In genomic region chr10:43421201-43421507, GRCh38 we compare ENCODE assay signal across 8 cellular contexts. TPM values are rescaled to one million over a fixed set of nuclear protein-coding genes. Genes with fewer than 3 reads are reported as not detected.
A peak's percentile ranks its signal among the peaks of the same experiment; 100 is the strongest.
DNase-seq lines count a peak whose midpoint lies in the region; ATAC-seq and TF ChIP-seq lines count a peak whose summit lies in the region.
"Had no signal": no experiment of that assay in that cellular context is flagged by ENCODE, and none has a peak within 500 bp of the region (broad histone marks: within the 10 kb centered on the region; RNA-seq: fewer than 3 reads in every experiment).

No MANE protein-coding gene starts in this region.

- peaks cover 30 to 44% of the 10 kb centered on the region in 2 experiments for H3K4me1 ChIP-seq in HCT116 (ENCODE audit: control insufficient read depth in 1 of 2, insufficient read depth in 2 of 2, low read length in 2 of 2)
- no peaks in the 10 kb centered on the region for H3K4me1 ChIP-seq in iPS DF 6.9 (ENCODE audit: control insufficient read depth, insufficient read depth, low read length)

- TSS peak; percentile 86 for BruUV-seq in HCT116 (replicated peaks; lab: Mats Ljungman, UMichigan)

- H3K79me2 ChIP-seq in HCT116 (ENCODE audit: insufficient read depth, low read length): no peaks in the 10 kb centered on the region

- H3K36me3 ChIP-seq in HCT116 (ENCODE audit: control insufficient read depth in 1 of 2, insufficient read depth in 2 of 2, low read length in 2 of 2) (no peaks in the 10 kb centered on the region), iPS DF 6.9 (ENCODE audit: control insufficient read depth, insufficient read depth, low read length) (no peaks in the 10 kb centered on the region)

- ATAC-seq in HCT116 (peak; percentile 13; the same call in 1 of the 2 replicates), HG03460 (IDR thresholded peaks at IDR 0.05; ENCODE audit: unreplicated experiment) (no peak), HG02798 (IDR thresholded peaks at IDR 0.05; ENCODE audit: poor library complexity, unreplicated experiment) (no peak)
- ATAC-seq in stimulated activated naive CD8-positive, alpha-beta T cell treated with anti-CD3 and anti-CD28 coated beads, Interleukin-15, amount 100 ng/mL, for 72 hours: no peak

- H3K9me3 ChIP-seq in HCT116 (ENCODE audit: control insufficient read depth in 1 of 2, insufficient read depth in 1 of 2, low read depth in 1 of 2, low read length in 2 of 2): no peaks in the 10 kb centered on the region
- H3K9me3 ChIP-seq in iPS DF 6.9 (ENCODE audit: control insufficient read depth, insufficient read depth, low read length): no peaks in the 10 kb centered on the region

- TF ChIP-seq POLR2A in HCT116 (IDR thresholded peaks at IDR 0.05; ENCODE audit: borderline replicate concordance, extremely low read depth, insufficient read depth, insufficient read length): no peak

- H3K9me3 Mint-ChIP-seq in activated CD4-positive, alpha-beta memory T cell treated with anti-CD3 and anti-CD28 coated beads, Interleukin-2, amount 10 ng/mL, durations not matched to agents 7 days and 5 days: no peaks in the 10 kb centered on the region
- peaks cover 0 to 7% of the 10 kb centered on the region in 2 donors for H3K9me3 Mint-ChIP-seq in stimulated activated naive CD8-positive, alpha-beta T cell treated with anti-CD3 and anti-CD28 coated beads, Interleukin-15, amount 100 ng/mL, for 72 hours

- no peaks in the 10 kb centered on the region for H3K9me2 ChIP-seq in HCT116 (ENCODE audit: insufficient read depth)

- DNase-seq in HCT116 (ENCODE audit: low read depth, low spot score) (no peak), iPS DF 6.9 (ENCODE audit: low read depth, low spot score) (no peak), AML-193 (lab: John Stamatoyannopoulos, UW) (no peak)
- DNase-seq in activated CD4-positive, alpha-beta memory T cell treated with anti-CD3 and anti-CD28 coated beads, Interleukin-2, amount 10 ng/mL, durations not matched to agents 7 days and 5 days: no peak
- DNase-seq in stimulated activated naive CD8-positive, alpha-beta T cell treated with anti-CD3 and anti-CD28 coated beads, Interleukin-15, amount 100 ng/mL, for 72 hours: no peak

- no CpG with 5 or more reads among the region's 4 CpGs for WGBS in iPS DF 6.9 (ENCODE audit: insufficient coverage, insufficient read length)

- H3K27me3 Mint-ChIP-seq in activated CD4-positive, alpha-beta memory T cell treated with anti-CD3 and anti-CD28 coated beads, Interleukin-2, amount 10 ng/mL, durations not matched to agents 7 days and 5 days: no peaks in the 10 kb centered on the region
- H3K27me3 Mint-ChIP-seq in stimulated activated naive CD8-positive, alpha-beta T cell treated with anti-CD3 and anti-CD28 coated beads, Interleukin-15, amount 100 ng/mL, for 72 hours: no peaks in the 10 kb centered on the region

- peak overlapping the region; percentile 76 for H3K4me2 ChIP-seq in HCT116 (ENCODE audit: low read length)

- no peak for TF ChIP-seq CTCF in HCT116 (IDR thresholded peaks at IDR 0.05 in 2 of 3, conservative IDR thresholded peaks at IDR 0.05 in 1 of 3; ENCODE audit: borderline replicate concordance in 1 of 3, insufficient read depth in 1 of 3, low read depth in 2 of 3, low read length in 2 of 3)

- no peak overlapping the region for H2AFZ ChIP-seq in HCT116 (ENCODE audit: low read depth, low read length, poor library complexity, severe bottlenecking)

- H3K4me1 Mint-ChIP-seq in activated CD4-positive, alpha-beta memory T cell treated with anti-CD3 and anti-CD28 coated beads, Interleukin-2, amount 10 ng/mL, durations not matched to agents 7 days and 5 days: peaks cover 50% of the 10 kb centered on the region
- H3K4me1 Mint-ChIP-seq in stimulated activated naive CD8-positive, alpha-beta T cell treated with anti-CD3 and anti-CD28 coated beads, Interleukin-15, amount 100 ng/mL, for 72 hours: peaks cover 59% of the 10 kb centered on the region

- H3K9ac ChIP-seq in HCT116 (ENCODE audit: low read length): peak overlapping the region; percentile 69

- intact Hi-C loops in HCT116 (cut with micrococcal nuclease): no loop called here

- H3K36me3 Mint-ChIP-seq in activated CD4-positive, alpha-beta memory T cell treated with anti-CD3 and anti-CD28 coated beads, Interleukin-2, amount 10 ng/mL, durations not matched to agents 7 days and 5 days (ENCODE audit: low read depth): peaks cover 3% of the 10 kb centered on the region

- no peak for TF ChIP-seq RAD21 in HCT116 (IDR thresholded peaks at IDR 0.05; ENCODE audit: low read depth)

- POLR2A ChIA-PET in HCT116 (lab: Charles Lee): interaction anchor here (1.0 to 1.2 kb wide), 2 partner anchors 15 to 16 kb away, joined by 3 to 4 read pairs; partner anchors contain the start of gene ZNF487
- POLR2A ChIA-PET in activated CD4-positive, alpha-beta memory T cell treated with anti-CD3 and anti-CD28 coated beads, Interleukin-2, amount 10 ng/mL, durations not matched to agents 7 days and 5 days (lab: Charles Lee): interaction anchor here (1.1 to 5.3 kb wide), 11 partner anchors 11 to 283 kb away, joined by 3 to 197 read pairs (median 8); partner anchors contain the start of genes CSGALNACT2, HNRNPF and ZNF487

- peak overlapping the region; percentile 99 for H3K27ac Mint-ChIP-seq in activated CD4-positive, alpha-beta memory T cell treated with anti-CD3 and anti-CD28 coated beads, Interleukin-2, amount 10 ng/mL, durations not matched to agents 7 days and 5 days
- H3K27ac Mint-ChIP-seq in stimulated activated naive CD8-positive, alpha-beta T cell treated with anti-CD3 and anti-CD28 coated beads, Interleukin-15, amount 100 ng/mL, for 72 hours: peak overlapping the region; percentile 99 to 100

- H3K4me3 ChIP-seq in HCT116 (replicated peaks in 1 of 2; ENCODE audit: low read depth in 1 of 2, low read length in 2 of 2): peak overlapping the region; percentile 41 to 55
- H3K4me3 ChIP-seq in iPS DF 6.9 (ENCODE audit: low read length): peak overlapping the region; percentile 23; the same call in 1 of the 2 replicates

- CTCF ChIA-PET in HCT116 (lab: Charles Lee): no interaction called here
- CTCF ChIA-PET in activated CD4-positive, alpha-beta memory T cell treated with anti-CD3 and anti-CD28 coated beads, Interleukin-2, amount 10 ng/mL, durations not matched to agents 7 days and 5 days (lab: Charles Lee): interaction anchor here (0.8 to 3.1 kb wide), 3 partner anchors 12 to 65 kb away, joined by 3 to 8 read pairs (median 4); no protein-coding TSS in a partner anchor

- H3K27me3 ChIP-seq in HCT116 (ENCODE audit: insufficient read depth, low read length) (no peaks in the 10 kb centered on the region), iPS DF 6.9 (ENCODE audit: control insufficient read depth, insufficient read depth, low read length) (no peaks in the 10 kb centered on the region)

- peak overlapping the region; percentile 85 for H3K4me3 Mint-ChIP-seq in activated CD4-positive, alpha-beta memory T cell treated with anti-CD3 and anti-CD28 coated beads, Interleukin-2, amount 10 ng/mL, durations not matched to agents 7 days and 5 days
- peak overlapping the region; percentile 85 to 97 for H3K4me3 Mint-ChIP-seq in stimulated activated naive CD8-positive, alpha-beta T cell treated with anti-CD3 and anti-CD28 coated beads, Interleukin-15, amount 100 ng/mL, for 72 hours

- peak overlapping the region; percentile 90 for H3K27ac ChIP-seq in HCT116 (ENCODE audit: low read depth, low read length)
- no peak overlapping the region for H3K27ac ChIP-seq in iPS DF 6.9 (ENCODE audit: low read length)

- no peaks in the 10 kb centered on the region for H4K20me1 ChIP-seq in HCT116 (ENCODE audit: insufficient read depth)

- RAD21 ChIA-PET in HCT116 (lab: Charles Lee; ENCODE audit: low non-redundant PET in 1 of 2, low total read pairs in 2 of 2, uncharacterized antibody in 2 of 2, unreplicated experiment in 2 of 2): no interaction called here

TF ChIP-seq in HCT116, 20 proteins besides CTCF, POLR2A, EP300 and RAD21 (continues in another document):
- TF ChIP-seq ZFX (IDR thresholded peaks at IDR 0.05): no peak
- no peak for TF ChIP-seq MAX (IDR thresholded peaks at IDR 0.05)
- TF ChIP-seq ZBTB33 (IDR thresholded peaks at IDR 0.05; ENCODE audit: extremely low read depth, insufficient replicate concordance, low read length): no peak
- no peak for TF ChIP-seq JUND (IDR thresholded peaks at IDR 0.05)
- no peak for TF ChIP-seq EGR1 (IDR thresholded peaks at IDR 0.05; ENCODE audit: low read depth)
- TF ChIP-seq ZNF274 (IDR thresholded peaks at IDR 0.05; ENCODE audit: low read depth, low read length): no peak
- TF ChIP-seq POLR2AphosphoS5 (IDR thresholded peaks at IDR 0.05; ENCODE audit: low read depth, low read length): no peak
- no peak for TF ChIP-seq CBX3 (IDR thresholded peaks at IDR 0.05; ENCODE audit: low read depth)
- TF ChIP-seq SP1 (IDR thresholded peaks at IDR 0.05; ENCODE audit: low read depth): no peak
- no peak for TF ChIP-seq TCF7L2 (IDR thresholded peaks at IDR 0.05; ENCODE audit: borderline replicate concordance, extremely low read depth, insufficient read depth, insufficient read length)

RNA-seq across cellular contexts. Expression of gene HNRNPF, which starts 12.2 kb away (rescaled TPM):
- total RNA-seq in HCT116 (2021; ENCODE audit: unreplicated experiment): 333 TPM
- 197 and 213 TPM in 2 replicates for polyA plus RNA-seq in HCT116 (2012)
- total RNA-seq in activated CD4-positive, alpha-beta memory T cell treated with anti-CD3 and anti-CD28 coated beads, Interleukin-2, amount 10 ng/mL, durations not matched to agents 7 days and 5 days: 100 to 1,000 TPM; 477 to 494 TPM

RNA-seq across cellular contexts. Expression of gene ZNF487, which starts 15.8 kb away (rescaled TPM):
- 4.0 TPM for total RNA-seq in HCT116 (2021; ENCODE audit: unreplicated experiment)
- 2.7 and 3.4 TPM in 2 replicates for polyA plus RNA-seq in HCT116 (2012)
- 1 to 10 TPM; 6.1 TPM for total RNA-seq in activated CD4-positive, alpha-beta memory T cell treated with anti-CD3 and anti-CD28 coated beads, Interleukin-2, amount 10 ng/mL, durations not matched to agents 7 days and 5 days

RNA-seq across cellular contexts. Expression of gene FXYD4, which starts 49.7 kb away (rescaled TPM):
- total RNA-seq in HCT116 (2021; ENCODE audit: unreplicated experiment): 0.71 TPM
- 2.2 and 3.4 TPM in 2 replicates for polyA plus RNA-seq in HCT116 (2012)
- not detected for total RNA-seq in activated CD4-positive, alpha-beta memory T cell treated with anti-CD3 and anti-CD28 coated beads, Interleukin-2, amount 10 ng/mL, durations not matched to agents 7 days and 5 days
- total RNA-seq: dermis microvascular lymphatic vessel endothelial cell had no signal
